18 cellular contexts compared by ENCODE assay signal in the genomic region with DNA sequence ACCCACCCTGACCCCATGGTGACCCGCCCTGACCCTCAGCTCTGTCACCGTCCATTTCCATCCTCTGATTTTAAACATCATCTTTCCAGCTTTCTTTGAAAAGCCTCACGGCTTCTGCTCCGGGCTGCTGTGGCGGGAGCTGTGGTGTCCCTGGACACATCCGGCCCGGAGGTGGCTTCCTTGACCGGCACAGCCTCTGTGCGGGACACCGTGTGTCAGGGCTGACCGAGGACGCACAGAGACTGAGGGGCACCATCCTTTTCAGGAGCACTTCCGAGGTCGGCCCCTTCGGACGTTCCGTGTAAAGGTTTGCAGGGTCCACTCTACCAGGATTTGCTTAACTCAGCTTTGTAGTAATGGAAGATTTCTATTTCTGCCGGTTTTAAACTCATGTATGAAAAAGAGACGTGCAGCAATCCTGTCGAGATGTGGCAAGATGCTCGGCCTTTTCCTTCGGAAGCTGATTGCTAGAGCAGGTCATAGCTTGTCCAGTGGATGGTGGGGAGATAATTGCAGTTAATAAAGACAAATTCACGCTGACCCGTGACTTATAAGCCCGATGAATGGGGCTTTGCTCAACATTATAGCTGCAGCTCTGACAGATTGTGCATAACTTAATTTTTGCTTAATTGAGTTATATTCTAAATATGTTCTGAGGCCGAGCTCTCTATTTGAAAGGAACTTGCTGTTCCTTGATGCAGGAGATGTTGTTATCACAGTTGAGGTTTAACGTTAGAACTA. TPM values are rescaled to one million over a fixed set of nuclear protein-coding genes. Genes with fewer than 3 reads are reported as not detected.
DNase-seq lines count a peak whose midpoint lies in the region; ATAC-seq, FAIRE-seq and TF ChIP-seq lines count a peak whose summit lies in the region.
"Had no signal": no experiment of that assay in that cellular context is flagged by ENCODE, and none has a peak within 500 bp of the region (broad histone marks: within the 10 kb centered on the region; RNA-seq: fewer than 3 reads in every experiment).

No MANE protein-coding gene starts in this region.

- TF ChIP-seq CTCF in right atrium auricular region (IDR thresholded peaks at IDR 0.05) (no peak), kidney (IDR thresholded peaks at IDR 0.05; ENCODE audit: borderline replicate concordance, extremely low read depth, insufficient read depth) (no peak)

- no peak overlapping the region for H3K9ac ChIP-seq in kidney (ENCODE audit: low read length in 2 of 2)
- H3K9ac ChIP-seq: BLaER1 treated with 17β-estradiol and CSF1 and Interleukin-3, amounts not matched to agents 10 nM and 100 nM had no signal

- H3K36me3 ChIP-seq in right atrium auricular region (no peaks in the 10 kb centered on the region), kidney (ENCODE audit: control insufficient read depth in 1 of 2, insufficient read depth in 2 of 2, low read length in 2 of 2) (no peaks in the 10 kb centered on the region)
- H3K36me3 ChIP-seq: BLaER1 treated with 17β-estradiol and CSF1 and Interleukin-3, amounts not matched to agents 10 nM and 100 nM had no signal

- no peaks in the 10 kb centered on the region for H3K4me1 ChIP-seq in right atrium auricular region
- H3K4me1 ChIP-seq in kidney (ENCODE audit: control insufficient read depth in 1 of 2, insufficient read depth in 1 of 2, low read depth in 1 of 2, low read length in 2 of 2) = no peaks in the 10 kb centered on the region

- no peak for FAIRE-seq in kidney (lab: Jason Lieb, UNC)
- FAIRE-seq: HTR-8/SVneo had no signal

- H3K27me3 ChIP-seq in right atrium auricular region = no peaks in the 10 kb centered on the region
- H3K27me3 ChIP-seq: BLaER1 treated with 17β-estradiol and CSF1 and Interleukin-3, amounts not matched to agents 10 nM and 100 nM had no signal

- H3K9me3 ChIP-seq in right atrium auricular region = no peaks in the 10 kb centered on the region
- H3K9me3 ChIP-seq in kidney (ENCODE audit: control insufficient read depth in 1 of 2, low read length in 2 of 2) = no peaks in the 10 kb centered on the region
- H3K9me3 ChIP-seq: BLaER1 treated with 17β-estradiol and CSF1 and Interleukin-3, amounts not matched to agents 10 nM and 100 nM had no signal

- H3K4me3 ChIP-seq in right atrium auricular region (no peak overlapping the region), kidney (ENCODE audit: low read length in 2 of 2) (no peak overlapping the region)
- H3K4me3 ChIP-seq: BLaER1 treated with 17β-estradiol and CSF1 and Interleukin-3, amounts not matched to agents 10 nM and 100 nM had no signal

- DNase-seq in Right ventricle myocardium inferior (ENCODE audit: missing footprints) = peak; percentile 21
- DNase-seq in right atrium auricular region (ENCODE audit: low spot score) = no peak
- DNase-seq in SK-N-DZ (ENCODE audit: low spot score) = peak; percentile 15
- DNase-seq in kidney = peak; percentile 60
- no peak for DNase-seq in NCI-H2081 treated with DMSO at 0.1 percent for 48 hours (lab: John Stamatoyannopoulos, UW)
- DNase-seq in sciatic nerve (ENCODE audit: low spot score) = no peak
- DNase-seq: 8988T; Calu3; CD8-positive, alpha-beta T cell; DMS79 treated with DMSO at 0.1 percent for 48 hours; GF-D8; GOT3; H7; HFFc6 had no signal

- no peak overlapping the region for H3K27ac ChIP-seq in right atrium auricular region
- H3K27ac ChIP-seq in kidney (ENCODE audit: low read depth in 2 of 2, low read length in 2 of 2) = no peak overlapping the region
- H3K27ac ChIP-seq: BLaER1 treated with 17β-estradiol and CSF1 and Interleukin-3, amounts not matched to agents 10 nM and 100 nM had no signal

- ATAC-seq in Right ventricle myocardium inferior (no peak), HG03432 (IDR thresholded peaks at IDR 0.05; ENCODE audit: unreplicated experiment) (no peak), sciatic nerve (no peak)
- ATAC-seq: CD8-positive, alpha-beta T cell; HCT116 had no signal

- intact Hi-C loops in Right ventricle myocardium inferior (cut with DNase I) = no loop called here
- intact Hi-C loops in kidney (cut with DNase I) = no loop called here
- intact Hi-C loops in sciatic nerve (cut with DNase I) = no loop called here

RNA-seq across cellular contexts. Expression of a gene that starts 54.4 kb away (rescaled TPM):
- total RNA-seq in Right ventricle myocardium inferior (0.57 TPM), right atrium auricular region (1 to 10 TPM in 1 of 2 donors, under 1 TPM in 1; 0.35 to 1.5 TPM), kidney (8.3 TPM), sciatic nerve (1.1 TPM)
- polyA plus RNA-seq in SK-N-DZ (2014; cell fraction: cytosol; rRNA removed) = 0.02 and 0.08 TPM in 2 replicates
- not detected in 2 replicates for polyA plus RNA-seq in SK-N-DZ (2014; cell fraction: nucleus; rRNA removed)
- polyA plus RNA-seq in kidney (ENCODE audit: insufficient read depth, low read depth, low replicate concordance) = 3.8 TPM
- total RNA-seq: Calu3; CD8-positive, alpha-beta T cell had no signal

Comparison
In these comparisons a context has a peak if more than half of its experiments do, and no peak if none do; other contexts are left out.
1. DNase-seq: peak in Right ventricle myocardium inferior (single experiment), SK-N-DZ (single experiment) and kidney (single experiment); none in right atrium auricular region (single experiment), NCI-H2081 treated with DMSO at 0.1 percent for 48 hours (single experiment) and sciatic nerve (single experiment).